In the genomic region with DNA sequence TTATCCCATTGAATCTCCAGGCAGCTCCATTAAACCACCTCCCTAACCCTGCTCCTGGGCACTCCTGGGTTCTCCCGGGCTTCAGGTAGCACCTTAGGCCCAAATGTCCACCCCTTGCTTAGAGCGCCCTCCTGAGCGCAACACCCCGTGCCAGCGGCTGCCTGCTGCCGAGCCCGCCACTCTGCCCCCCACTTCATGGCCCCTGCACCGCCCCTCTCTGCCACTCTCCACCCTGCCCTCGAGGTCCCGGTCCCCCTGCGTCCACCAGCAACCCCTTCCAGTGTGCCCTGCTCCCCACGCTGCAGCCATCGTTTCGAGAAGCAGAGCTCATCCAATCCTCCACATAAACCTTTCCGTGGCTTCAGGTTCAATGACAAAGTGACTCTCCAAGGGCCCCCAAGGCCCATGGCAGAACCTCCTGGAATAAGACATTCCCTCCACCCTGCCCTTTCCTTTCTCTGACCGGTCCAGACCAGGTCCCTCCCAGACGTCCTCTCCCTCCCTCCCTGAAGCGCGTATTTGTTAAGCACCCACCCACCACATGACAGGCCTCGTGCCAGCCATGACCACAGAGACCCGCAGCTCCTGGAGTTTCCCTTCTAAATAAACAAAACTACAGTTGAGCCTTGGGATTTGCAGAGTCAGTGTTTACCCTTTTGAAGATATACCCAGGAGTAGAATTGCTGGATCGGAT, we compare ENCODE assay signal across 1 cellular context.
TF ChIP-seq lines count a peak whose summit lies in the region.

No MANE protein-coding gene starts in this region.

TF ChIP-seq in HEK293, 187 proteins besides CTCF, POLR2A, EP300 and RAD21 (continued from another document):
- TF ChIP-seq SCRT2 (tag by site-specific recombination; IDR thresholded peaks at IDR 0.05) (no peak), ZNF394 (tag by site-specific recombination; IDR thresholded peaks at IDR 0.05; ENCODE audit: borderline replicate concordance) (no peak), TRIM28 (IDR thresholded peaks at IDR 0.05; ENCODE audit: borderline replicate concordance, low read length) (peak; percentile 20; the same call in 1 of the 2 replicates), ZNF202 (tag by site-specific recombination; IDR thresholded peaks at IDR 0.05; ENCODE audit: borderline replicate concordance) (no peak), ZNF16 (tag by site-specific recombination; IDR thresholded peaks at IDR 0.05; ENCODE audit: low read depth) (no peak), KLF7 (tag by site-specific recombination; IDR thresholded peaks at IDR 0.05; ENCODE audit: borderline replicate concordance) (no peak), ZNF623 (tag by site-specific recombination; IDR thresholded peaks at IDR 0.05) (no peak), ZNF266 (tag by site-specific recombination; IDR thresholded peaks at IDR 0.05; ENCODE audit: low read depth) (no peak), ZNF785 (tag by site-specific recombination; IDR thresholded peaks at IDR 0.05) (no peak), ZNF571 (tag by site-specific recombination; IDR thresholded peaks at IDR 0.05) (no peak), ZSCAN23 (tag by site-specific recombination; IDR thresholded peaks at IDR 0.05) (no peak), ZBTB20 (tag by site-specific recombination; IDR thresholded peaks at IDR 0.05) (no peak), EGR2 (tag by site-specific recombination; IDR thresholded peaks at IDR 0.05; ENCODE audit: low read depth) (peak; percentile 27; the same call in 1 of the 2 replicates), ZNF138 (tag by site-specific recombination; IDR thresholded peaks at IDR 0.05; ENCODE audit: borderline replicate concordance) (no peak), ZFP69B (tag by site-specific recombination; IDR thresholded peaks at IDR 0.05) (no peak), KLF10 (tag by site-specific recombination; IDR thresholded peaks at IDR 0.05) (no peak), MZF1 (tag by site-specific recombination; IDR thresholded peaks at IDR 0.05; ENCODE audit: borderline replicate concordance) (no peak), ZBTB8A (tag by site-specific recombination; IDR thresholded peaks at IDR 0.05) (no peak), SETDB1 (IDR thresholded peaks at IDR 0.05; ENCODE audit: insufficient read length, low read length) (no peak), ZNF155 (tag by site-specific recombination; IDR thresholded peaks at IDR 0.05) (no peak), ZNF169 (tag by site-specific recombination; IDR thresholded peaks at IDR 0.05) (no peak), TCF7L2 (IDR thresholded peaks at IDR 0.05; ENCODE audit: borderline replicate concordance, low read depth, low read length) (no peak), ZNF112 (tag by site-specific recombination; IDR thresholded peaks at IDR 0.05) (no peak), ZNF366 (tag by site-specific recombination; conservative IDR thresholded peaks at IDR 0.05) (no peak), ZNF600 (tag by site-specific recombination; IDR thresholded peaks at IDR 0.05) (peak; percentile 73), GFI1B (tag by site-specific recombination; IDR thresholded peaks at IDR 0.05) (no peak), ZFHX2 (tag by site-specific recombination; conservative IDR thresholded peaks at IDR 0.05) (0 out of 2 replicates have a peak, but pooled peaks have one; percentile 36), ZNF777 (tag by site-specific recombination; IDR thresholded peaks at IDR 0.05; ENCODE audit: borderline replicate concordance) (no peak), REPIN1 (tag by site-specific recombination; IDR thresholded peaks at IDR 0.05; ENCODE audit: low read depth) (no peak)
- TF ChIP-seq, protein P1, sequence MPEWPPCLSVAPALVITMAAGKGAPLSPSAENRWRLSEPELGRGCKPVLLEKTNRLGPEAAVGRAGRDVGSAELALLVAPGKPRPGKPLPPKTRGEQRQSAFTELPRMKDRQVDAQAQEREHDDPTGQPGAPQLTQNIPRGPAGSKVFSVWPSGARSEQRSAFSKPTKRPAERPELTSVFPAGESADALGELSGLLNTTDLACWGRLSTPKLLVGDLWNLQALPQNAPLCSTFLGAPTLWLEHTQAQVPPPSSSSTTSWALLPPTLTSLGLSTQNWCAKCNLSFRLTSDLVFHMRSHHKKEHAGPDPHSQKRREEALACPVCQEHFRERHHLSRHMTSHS (tag by site-specific recombination; IDR thresholded peaks at IDR 0.05), result no peak
- TF ChIP-seq, protein P2, sequence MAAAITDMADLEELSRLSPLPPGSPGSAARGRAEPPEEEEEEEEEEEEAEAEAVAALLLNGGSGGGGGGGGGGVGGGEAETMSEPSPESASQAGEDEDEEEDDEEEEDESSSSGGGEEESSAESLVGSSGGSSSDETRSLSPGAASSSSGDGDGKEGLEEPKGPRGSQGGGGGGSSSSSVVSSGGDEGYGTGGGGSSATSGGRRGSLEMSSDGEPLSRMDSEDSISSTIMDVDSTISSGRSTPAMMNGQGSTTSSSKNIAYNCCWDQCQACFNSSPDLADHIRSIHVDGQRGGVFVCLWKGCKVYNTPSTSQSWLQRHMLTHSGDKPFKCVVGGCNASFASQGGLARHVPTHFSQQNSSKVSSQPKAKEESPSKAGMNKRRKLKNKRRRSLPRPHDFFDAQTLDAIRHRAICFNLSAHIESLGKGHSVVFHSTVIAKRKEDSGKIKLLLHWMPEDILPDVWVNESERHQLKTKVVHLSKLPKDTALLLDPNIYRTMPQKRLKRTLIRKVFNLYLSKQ (tag by site-specific recombination; IDR thresholded peaks at IDR 0.05; ENCODE audit: borderline replicate concordance), result no peak
- TF ChIP-seq, protein P3, sequence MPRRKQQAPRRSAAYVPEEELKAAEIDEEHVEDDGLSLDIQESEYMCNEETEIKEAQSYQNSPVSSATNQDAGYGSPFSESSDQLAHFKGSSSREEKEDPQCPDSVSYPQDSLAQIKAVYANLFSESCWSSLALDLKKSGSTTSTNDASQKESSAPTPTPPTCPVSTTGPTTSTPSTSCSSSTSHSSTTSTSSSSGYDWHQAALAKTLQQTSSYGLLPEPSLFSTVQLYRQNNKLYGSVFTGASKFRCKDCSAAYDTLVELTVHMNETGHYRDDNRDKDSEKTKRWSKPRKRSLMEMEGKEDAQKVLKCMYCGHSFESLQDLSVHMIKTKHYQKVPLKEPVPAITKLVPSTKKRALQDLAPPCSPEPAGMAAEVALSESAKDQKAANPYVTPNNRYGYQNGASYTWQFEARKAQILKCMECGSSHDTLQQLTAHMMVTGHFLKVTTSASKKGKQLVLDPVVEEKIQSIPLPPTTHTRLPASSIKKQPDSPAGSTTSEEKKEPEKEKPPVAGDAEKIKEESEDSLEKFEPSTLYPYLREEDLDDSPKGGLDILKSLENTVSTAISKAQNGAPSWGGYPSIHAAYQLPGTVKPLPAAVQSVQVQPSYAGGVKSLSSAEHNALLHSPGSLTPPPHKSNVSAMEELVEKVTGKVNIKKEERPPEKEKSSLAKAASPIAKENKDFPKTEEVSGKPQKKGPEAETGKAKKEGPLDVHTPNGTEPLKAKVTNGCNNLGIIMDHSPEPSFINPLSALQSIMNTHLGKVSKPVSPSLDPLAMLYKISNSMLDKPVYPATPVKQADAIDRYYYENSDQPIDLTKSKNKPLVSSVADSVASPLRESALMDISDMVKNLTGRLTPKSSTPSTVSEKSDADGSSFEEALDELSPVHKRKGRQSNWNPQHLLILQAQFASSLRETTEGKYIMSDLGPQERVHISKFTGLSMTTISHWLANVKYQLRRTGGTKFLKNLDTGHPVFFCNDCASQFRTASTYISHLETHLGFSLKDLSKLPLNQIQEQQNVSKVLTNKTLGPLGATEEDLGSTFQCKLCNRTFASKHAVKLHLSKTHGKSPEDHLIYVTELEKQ (tag by site-specific recombination; IDR thresholded peaks at IDR 0.05; ENCODE audit: borderline replicate concordance), result no peak
- TF ChIP-seq, protein P4, sequence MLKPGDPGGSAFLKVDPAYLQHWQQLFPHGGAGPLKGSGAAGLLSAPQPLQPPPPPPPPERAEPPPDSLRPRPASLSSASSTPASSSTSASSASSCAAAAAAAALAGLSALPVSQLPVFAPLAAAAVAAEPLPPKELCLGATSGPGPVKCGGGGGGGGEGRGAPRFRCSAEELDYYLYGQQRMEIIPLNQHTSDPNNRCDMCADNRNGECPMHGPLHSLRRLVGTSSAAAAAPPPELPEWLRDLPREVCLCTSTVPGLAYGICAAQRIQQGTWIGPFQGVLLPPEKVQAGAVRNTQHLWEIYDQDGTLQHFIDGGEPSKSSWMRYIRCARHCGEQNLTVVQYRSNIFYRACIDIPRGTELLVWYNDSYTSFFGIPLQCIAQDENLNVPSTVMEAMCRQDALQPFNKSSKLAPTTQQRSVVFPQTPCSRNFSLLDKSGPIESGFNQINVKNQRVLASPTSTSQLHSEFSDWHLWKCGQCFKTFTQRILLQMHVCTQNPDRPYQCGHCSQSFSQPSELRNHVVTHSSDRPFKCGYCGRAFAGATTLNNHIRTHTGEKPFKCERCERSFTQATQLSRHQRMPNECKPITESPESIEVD (tag by site-specific recombination; IDR thresholded peaks at IDR 0.05), result peak; percentile 84
- TF ChIP-seq, protein P5, sequence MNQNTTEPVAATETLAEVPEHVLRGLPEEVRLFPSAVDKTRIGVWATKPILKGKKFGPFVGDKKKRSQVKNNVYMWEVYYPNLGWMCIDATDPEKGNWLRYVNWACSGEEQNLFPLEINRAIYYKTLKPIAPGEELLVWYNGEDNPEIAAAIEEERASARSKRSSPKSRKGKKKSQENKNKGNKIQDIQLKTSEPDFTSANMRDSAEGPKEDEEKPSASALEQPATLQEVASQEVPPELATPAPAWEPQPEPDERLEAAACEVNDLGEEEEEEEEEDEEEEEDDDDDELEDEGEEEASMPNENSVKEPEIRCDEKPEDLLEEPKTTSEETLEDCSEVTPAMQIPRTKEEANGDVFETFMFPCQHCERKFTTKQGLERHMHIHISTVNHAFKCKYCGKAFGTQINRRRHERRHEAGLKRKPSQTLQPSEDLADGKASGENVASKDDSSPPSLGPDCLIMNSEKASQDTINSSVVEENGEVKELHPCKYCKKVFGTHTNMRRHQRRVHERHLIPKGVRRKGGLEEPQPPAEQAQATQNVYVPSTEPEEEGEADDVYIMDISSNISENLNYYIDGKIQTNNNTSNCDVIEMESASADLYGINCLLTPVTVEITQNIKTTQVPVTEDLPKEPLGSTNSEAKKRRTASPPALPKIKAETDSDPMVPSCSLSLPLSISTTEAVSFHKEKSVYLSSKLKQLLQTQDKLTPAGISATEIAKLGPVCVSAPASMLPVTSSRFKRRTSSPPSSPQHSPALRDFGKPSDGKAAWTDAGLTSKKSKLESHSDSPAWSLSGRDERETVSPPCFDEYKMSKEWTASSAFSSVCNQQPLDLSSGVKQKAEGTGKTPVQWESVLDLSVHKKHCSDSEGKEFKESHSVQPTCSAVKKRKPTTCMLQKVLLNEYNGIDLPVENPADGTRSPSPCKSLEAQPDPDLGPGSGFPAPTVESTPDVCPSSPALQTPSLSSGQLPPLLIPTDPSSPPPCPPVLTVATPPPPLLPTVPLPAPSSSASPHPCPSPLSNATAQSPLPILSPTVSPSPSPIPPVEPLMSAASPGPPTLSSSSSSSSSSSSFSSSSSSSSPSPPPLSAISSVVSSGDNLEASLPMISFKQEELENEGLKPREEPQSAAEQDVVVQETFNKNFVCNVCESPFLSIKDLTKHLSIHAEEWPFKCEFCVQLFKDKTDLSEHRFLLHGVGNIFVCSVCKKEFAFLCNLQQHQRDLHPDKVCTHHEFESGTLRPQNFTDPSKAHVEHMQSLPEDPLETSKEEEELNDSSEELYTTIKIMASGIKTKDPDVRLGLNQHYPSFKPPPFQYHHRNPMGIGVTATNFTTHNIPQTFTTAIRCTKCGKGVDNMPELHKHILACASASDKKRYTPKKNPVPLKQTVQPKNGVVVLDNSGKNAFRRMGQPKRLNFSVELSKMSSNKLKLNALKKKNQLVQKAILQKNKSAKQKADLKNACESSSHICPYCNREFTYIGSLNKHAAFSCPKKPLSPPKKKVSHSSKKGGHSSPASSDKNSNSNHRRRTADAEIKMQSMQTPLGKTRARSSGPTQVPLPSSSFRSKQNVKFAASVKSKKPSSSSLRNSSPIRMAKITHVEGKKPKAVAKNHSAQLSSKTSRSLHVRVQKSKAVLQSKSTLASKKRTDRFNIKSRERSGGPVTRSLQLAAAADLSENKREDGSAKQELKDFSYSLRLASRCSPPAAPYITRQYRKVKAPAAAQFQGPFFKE (tag by site-specific recombination; IDR thresholded peaks at IDR 0.05; ENCODE audit: borderline replicate concordance), result no peak
- TF ChIP-seq, protein P6, sequence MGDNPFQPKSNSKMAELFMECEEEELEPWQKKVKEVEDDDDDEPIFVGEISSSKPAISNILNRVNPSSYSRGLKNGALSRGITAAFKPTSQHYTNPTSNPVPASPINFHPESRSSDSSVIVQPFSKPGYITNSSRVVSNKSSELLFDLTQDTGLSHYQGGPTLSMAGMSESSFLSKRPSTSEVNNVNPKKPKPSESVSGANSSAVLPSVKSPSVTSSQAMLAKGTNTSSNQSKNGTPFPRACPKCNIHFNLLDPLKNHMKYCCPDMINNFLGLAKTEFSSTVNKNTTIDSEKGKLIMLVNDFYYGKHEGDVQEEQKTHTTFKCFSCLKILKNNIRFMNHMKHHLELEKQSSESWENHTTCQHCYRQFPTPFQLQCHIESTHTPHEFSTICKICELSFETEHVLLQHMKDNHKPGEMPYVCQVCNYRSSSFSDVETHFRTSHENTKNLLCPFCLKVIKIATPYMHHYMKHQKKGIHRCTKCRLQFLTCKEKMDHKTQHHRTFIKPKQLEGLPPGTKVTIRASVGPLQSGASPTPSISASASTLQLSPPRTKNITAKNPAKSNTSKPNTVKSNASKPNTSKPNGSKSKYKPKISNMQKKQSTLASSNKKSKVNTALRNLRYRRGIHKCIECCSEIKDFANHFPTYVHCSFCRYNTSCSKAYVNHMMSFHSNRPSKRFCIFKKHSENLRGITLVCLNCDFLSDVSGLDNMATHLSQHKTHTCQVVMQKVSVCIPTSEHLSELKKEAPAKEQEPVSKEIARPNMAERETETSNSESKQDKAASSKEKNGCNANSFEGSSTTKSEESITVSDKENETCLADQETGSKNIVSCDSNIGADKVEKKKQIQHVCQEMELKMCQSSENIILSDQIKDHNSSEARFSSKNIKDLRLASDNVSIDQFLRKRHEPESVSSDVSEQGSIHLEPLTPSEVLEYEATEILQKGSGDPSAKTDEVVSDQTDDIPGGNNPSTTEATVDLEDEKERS (tag by site-specific recombination; IDR thresholded peaks at IDR 0.05), result no peak
- TF ChIP-seq, protein P7, sequence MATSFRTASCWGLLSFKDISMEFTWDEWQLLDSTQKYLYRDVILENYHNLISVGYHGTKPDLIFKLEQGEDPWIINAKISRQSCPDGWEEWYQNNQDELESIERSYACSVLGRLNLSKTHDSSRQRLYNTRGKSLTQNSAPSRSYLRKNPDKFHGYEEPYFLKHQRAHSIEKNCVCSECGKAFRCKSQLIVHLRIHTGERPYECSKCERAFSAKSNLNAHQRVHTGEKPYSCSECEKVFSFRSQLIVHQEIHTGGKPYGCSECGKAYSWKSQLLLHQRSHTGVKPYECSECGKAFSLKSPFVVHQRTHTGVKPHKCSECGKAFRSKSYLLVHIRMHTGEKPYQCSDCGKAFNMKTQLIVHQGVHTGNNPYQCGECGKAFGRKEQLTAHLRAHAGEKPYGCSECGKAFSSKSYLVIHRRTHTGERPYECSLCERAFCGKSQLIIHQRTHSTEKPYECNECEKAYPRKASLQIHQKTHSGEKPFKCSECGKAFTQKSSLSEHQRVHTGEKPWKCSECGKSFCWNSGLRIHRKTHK (tag by site-specific recombination; IDR thresholded peaks at IDR 0.05), result no peak
